11 cellular contexts compared by ENCODE assay signal in the genomic region with DNA sequence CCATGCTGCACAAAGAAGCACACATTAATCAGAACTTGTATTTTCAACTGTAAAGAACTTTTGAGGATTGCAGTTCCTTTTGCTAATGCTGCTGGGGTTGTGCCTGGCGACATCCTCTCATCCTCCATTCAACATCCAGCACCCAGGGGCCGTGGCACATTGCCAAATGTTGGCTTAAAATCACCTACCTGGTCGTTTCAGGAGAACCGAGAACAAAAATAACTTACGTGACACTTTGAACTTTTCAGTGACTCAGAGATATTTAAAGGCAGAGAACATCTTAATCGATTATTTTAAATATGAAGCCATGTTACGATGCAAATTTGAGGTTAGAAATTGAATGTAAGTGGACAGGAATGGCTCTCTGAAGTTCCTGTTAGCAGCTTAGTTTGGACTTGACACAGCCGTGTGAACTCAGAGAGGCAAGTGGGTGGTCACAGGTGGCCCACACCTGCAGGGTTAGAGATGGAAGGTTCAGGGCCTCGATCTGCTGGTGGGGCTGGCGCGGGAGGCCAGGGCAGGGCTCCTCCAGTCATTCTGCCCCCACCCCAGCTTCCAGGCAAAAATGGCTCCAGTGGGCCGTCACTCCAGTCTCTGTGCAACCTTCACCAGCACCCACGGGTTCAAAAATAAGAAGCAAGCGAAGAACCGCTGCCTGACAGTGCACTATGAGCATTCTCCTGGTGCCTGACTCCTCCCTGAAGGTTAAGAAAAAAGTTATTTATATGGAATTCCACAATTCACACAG. TPM values are rescaled to one million over a fixed set of nuclear protein-coding genes. Genes with fewer than 3 reads are reported as not detected.
DNase-seq lines count a peak whose midpoint lies in the region; ATAC-seq and TF ChIP-seq lines count a peak whose summit lies in the region.
"Had no signal": no experiment of that assay in that cellular context is flagged by ENCODE, and none has a peak within 500 bp of the region (broad histone marks: within the 10 kb centered on the region; RNA-seq: fewer than 3 reads in every experiment).

No MANE protein-coding gene starts in this region.

- CTCF ChIA-PET in GM10248 (lab: Yijun Ruan, JAX) = interaction anchor here (2.3 to 5.5 kb wide), 3 partner anchors 12 to 76 kb away, joined by 14 to 55 read pairs (median 52); partner anchors contain the start of gene LRRK1

- H3K4me3 Mint-ChIP-seq in progenitor cell of endocrine pancreas (ENCODE audit: low read depth) = no peak overlapping the region
- H3K4me3 Mint-ChIP-seq: brain had no signal

- H3K27me3 Mint-ChIP-seq in progenitor cell of endocrine pancreas = peaks cover 17% of the 10 kb centered on the region

- no peak overlapping the region for H3K27ac Mint-ChIP-seq in progenitor cell of endocrine pancreas
- H3K27ac Mint-ChIP-seq: brain had no signal

- H3K9me3 Mint-ChIP-seq in progenitor cell of endocrine pancreas (ENCODE audit: low read depth) = no peaks in the 10 kb centered on the region
- H3K9me3 Mint-ChIP-seq: brain had no signal

- H3K4me1 Mint-ChIP-seq in progenitor cell of endocrine pancreas (ENCODE audit: low read depth) = peaks cover 14% of the 10 kb centered on the region

- no peaks in the 10 kb centered on the region for H3K36me3 Mint-ChIP-seq in progenitor cell of endocrine pancreas (ENCODE audit: insufficient read depth)
- H3K36me3 Mint-ChIP-seq: brain had no signal

- peak; percentile 73 for DNase-seq in GM10248 (ENCODE audit: extremely low spot score)
- DNase-seq in NCI-H226 = peak; percentile 1
- DNase-seq in NK-92 (lab: John Stamatoyannopoulos, UW; ENCODE audit: unreplicated experiment) = no peak
- no peak for DNase-seq in left cardiac atrium
- no peak for DNase-seq in progenitor cell of endocrine pancreas (ENCODE audit: low spot score, unreplicated experiment)
- DNase-seq in occipital lobe (lab: John Stamatoyannopoulos, UW) = no peak
- DNase-seq: activated CD4-positive, alpha-beta T cell treated with anti-CD3 and anti-CD28 coated beads for 1 hour; mesendoderm had no signal

- ATAC-seq in GM19035 (IDR thresholded peaks at IDR 0.05; ENCODE audit: unreplicated experiment) (peak; percentile 38), HG02840 (IDR thresholded peaks at IDR 0.05; ENCODE audit: low FRiP score, unreplicated experiment) (peak; percentile 38), left cardiac atrium (no peak)

- intact Hi-C loops in left cardiac atrium (cut with DNase I) = loop anchor here in 1 of 2 donors (10.0 kb wide), 2 partner anchors 57 to 333 kb away; partner anchors contain the start of gene ALDH1A3

- POLR2A ChIA-PET in GM10248 (lab: Yijun Ruan, JAX) = interaction anchor here (0.8 kb wide), 1 partner anchor 11 kb away, joined by 3 read pairs; no protein-coding TSS in a partner anchor

- no peak for TF ChIP-seq CTCF in GM10248 (IDR thresholded peaks at IDR 0.05; ENCODE audit: control extremely low read depth, extremely low read depth, low read depth, missing control alignments)
- no peak for TF ChIP-seq CTCF in progenitor cell of endocrine pancreas (IDR thresholded peaks at IDR 0.05; ENCODE audit: unreplicated experiment)

RNA-seq across cellular contexts. Expression of gene LRRK1, which starts 12.2 kb away (rescaled TPM):
- total RNA-seq in left cardiac atrium = 1 to 10 TPM; 5.2 to 9.1 TPM
- 0.86 and 1.6 TPM in 2 replicates for total RNA-seq in progenitor cell of endocrine pancreas
- total RNA-seq in occipital lobe = 1.4 TPM

RNA-seq across cellular contexts. Expression of gene ALDH1A3, which starts 51.7 kb away (rescaled TPM):
- total RNA-seq in left cardiac atrium (10 to 100 TPM in 1 of 2 donors, 1 to 10 TPM in 1; 3.4 to 13.7 TPM), progenitor cell of endocrine pancreas (0.33 and 0.41 TPM in 2 replicates), occipital lobe (1.9 TPM)

Comparison
In these comparisons a context has a peak if more than half of its experiments do, and no peak if none do; other contexts are left out.
1. DNase-seq: peak in GM10248 (single experiment) and NCI-H226 (single experiment); none in NK-92 (single experiment), left cardiac atrium (single experiment), progenitor cell of endocrine pancreas (single experiment) and occipital lobe (single experiment).
2. ATAC-seq: peak in GM19035 (single experiment) and HG02840 (single experiment); none in left cardiac atrium (0 of 2).